ENCODE assay signal across 9 cellular contexts in genomic region chr10:70232859-70233108, GRCh38. TPM values are rescaled to one million over a fixed set of nuclear protein-coding genes. Genes with fewer than 3 reads are reported as not detected.
DNase-seq lines count a peak whose midpoint lies in the region; ATAC-seq and TF ChIP-seq lines count a peak whose summit lies in the region.
"Had no signal": no experiment of that assay in that cellular context is flagged by ENCODE, and none has a peak within 500 bp of the region (broad histone marks: within the 10 kb centered on the region; RNA-seq: fewer than 3 reads in every experiment).

No MANE protein-coding gene starts in this region.

- H3K4me3 Mint-ChIP-seq in WTC11: peak overlapping the region; percentile 92

- peaks cover 8% of the 10 kb centered on the region for H3K4me1 Mint-ChIP-seq in WTC11

- H3K27ac ChIP-seq in HCT116 (ENCODE audit: low read depth, low read length) (peak overlapping the region; percentile 73), foreskin keratinocyte (peak overlapping the region; percentile 56), skin epidermis (peak overlapping the region; percentile 68 to 95 (median 87))

- no peaks in the 10 kb centered on the region; the same call in 1 of the 2 replicates for H3K27me3 Mint-ChIP-seq in WTC11 (ENCODE audit: low read depth)

- H4K20me1 ChIP-seq in HCT116 (ENCODE audit: insufficient read depth): no peaks in the 10 kb centered on the region; the same call in 1 of the 2 replicates

- POLR2A ChIA-PET in HCT116 (lab: Charles Lee): interaction anchor here (1.0 to 2.5 kb wide), 2 partner anchors 10 to 22 kb away, joined by 3 to 19 read pairs; no protein-coding TSS in a partner anchor
- POLR2A ChIA-PET in WTC11 (lab: Charles Lee): interaction anchor here (1.0 to 1.5 kb wide), 2 partner anchors 11 to 62 kb away, joined by 4 read pairs; partner anchors contain the start of gene SAR1A

- BruUV-seq in HCT116 (replicated peaks; lab: Mats Ljungman, UMichigan): no TSS peak

- TF ChIP-seq POLR2A in HCT116 (IDR thresholded peaks at IDR 0.05; ENCODE audit: borderline replicate concordance, extremely low read depth, insufficient read depth, insufficient read length): no peak

- intact Hi-C loops in HCT116 (cut with micrococcal nuclease): no loop called here

- H3K27me3 ChIP-seq in HCT116 (ENCODE audit: insufficient read depth, low read length) (no peaks in the 10 kb centered on the region), foreskin keratinocyte (no peaks in the 10 kb centered on the region)

- peaks cover 5% of the 10 kb centered on the region for H3K9me3 Mint-ChIP-seq in WTC11

- H3K4me2 ChIP-seq in HCT116 (ENCODE audit: low read length): peak overlapping the region; percentile 96

- H3K9ac ChIP-seq in HCT116 (ENCODE audit: low read length): peak overlapping the region; percentile 93

- CTCF ChIA-PET in HCT116 (lab: Charles Lee): interaction anchor here (1.0 to 3.1 kb wide), 5 partner anchors 11 to 132 kb away, joined by 3 to 16 read pairs (median 6); no protein-coding TSS in a partner anchor
- CTCF ChIA-PET in WTC11 (lab: Charles Lee): interaction anchor here (0.6 to 3.2 kb wide), 12 partner anchors 12 to 597 kb away, joined by 3 to 48 read pairs (median 6); partner anchors contain the start of gene TYSND1

- RAD21 ChIA-PET in HCT116 (lab: Charles Lee; ENCODE audit: low non-redundant PET in 1 of 2, low total read pairs in 2 of 2, uncharacterized antibody in 2 of 2, unreplicated experiment in 2 of 2): no interaction called here

- no peak overlapping the region for H3K27ac Mint-ChIP-seq in WTC11

- H3K36me3 ChIP-seq in HCT116 (ENCODE audit: control insufficient read depth in 1 of 2, insufficient read depth in 2 of 2, low read length in 2 of 2): peaks cover 3 to 16% of the 10 kb centered on the region in 2 experiments; a peak in 2 of 4 replicates

- H2AFZ ChIP-seq in HCT116 (ENCODE audit: low read depth, low read length, poor library complexity, severe bottlenecking): no peak overlapping the region

- TF ChIP-seq CTCF in HCT116 (IDR thresholded peaks at IDR 0.05 in 2 of 3, conservative IDR thresholded peaks at IDR 0.05 in 1 of 3; ENCODE audit: borderline replicate concordance in 1 of 3, insufficient read depth in 1 of 3, low read depth in 2 of 3, low read length in 2 of 3): no peak
- TF ChIP-seq CTCF in WTC11 (IDR thresholded peaks at IDR 0.05): no peak
- TF ChIP-seq CTCF in foreskin keratinocyte (conservative IDR thresholded peaks at IDR 0.05): no peak

- no peaks in the 10 kb centered on the region for H3K9me3 ChIP-seq in HCT116 (ENCODE audit: control insufficient read depth in 1 of 2, insufficient read depth in 1 of 2, low read depth in 1 of 2, low read length in 2 of 2)

- DNase-seq in HCT116 (ENCODE audit: low read depth, low spot score) (no peak), WTC11 (ENCODE audit: low spot score) (no peak), foreskin keratinocyte (no peak), NCI-H2196 (lab: John Stamatoyannopoulos, UW; ENCODE audit: unreplicated experiment) (no peak), inferior parietal cortex (ENCODE audit: extremely low spot score) (no peak), COLO829 (ENCODE audit: low spot score) (no peak)

- peaks cover 20% of the 10 kb centered on the region for H3K36me3 Mint-ChIP-seq in WTC11

- H3K9me2 ChIP-seq in HCT116 (ENCODE audit: insufficient read depth): no peaks in the 10 kb centered on the region

- H3K4me3 ChIP-seq in HCT116 (replicated peaks in 1 of 2; ENCODE audit: low read depth in 1 of 2, low read length in 2 of 2): peak overlapping the region; percentile 89 to 95
- H3K4me3 ChIP-seq in skin epidermis: peak overlapping the region; percentile 65 to 97 (median 87)

- peaks cover 0 to 23% of the 10 kb centered on the region in 2 experiments; a peak in 3 of 4 replicates for H3K4me1 ChIP-seq in HCT116 (ENCODE audit: control insufficient read depth in 1 of 2, insufficient read depth in 2 of 2, low read length in 2 of 2)
- H3K4me1 ChIP-seq in foreskin keratinocyte: peaks cover 13% of the 10 kb centered on the region

- ATAC-seq in HCT116: no peak
- ATAC-seq in WTC11: no peak
- no peak for ATAC-seq in foreskin keratinocyte
- ATAC-seq in HG02840 (IDR thresholded peaks at IDR 0.05; ENCODE audit: low FRiP score, unreplicated experiment): no peak

- no peak for TF ChIP-seq RAD21 in HCT116 (IDR thresholded peaks at IDR 0.05; ENCODE audit: low read depth)

- H3K79me2 ChIP-seq in HCT116 (ENCODE audit: insufficient read depth, low read length): peaks cover 54% of the 10 kb centered on the region

TF ChIP-seq in HCT116, 20 proteins besides CTCF, POLR2A, EP300 and RAD21 (continues in another document):
- no peak for TF ChIP-seq EZH2phosphoT487 (IDR thresholded peaks at IDR 0.05; ENCODE audit: borderline replicate concordance)
- no peak for TF ChIP-seq POLR2AphosphoS5 (IDR thresholded peaks at IDR 0.05; ENCODE audit: low read depth, low read length)
- TF ChIP-seq SRF (IDR thresholded peaks at IDR 0.05; ENCODE audit: low read depth): no peak
- TF ChIP-seq ZBTB33 (IDR thresholded peaks at IDR 0.05; ENCODE audit: extremely low read depth, insufficient replicate concordance, low read length): no peak
- no peak for TF ChIP-seq JUND (IDR thresholded peaks at IDR 0.05)
- TF ChIP-seq EGR1 (IDR thresholded peaks at IDR 0.05; ENCODE audit: low read depth): no peak
- no peak for TF ChIP-seq CEBPB (IDR thresholded peaks at IDR 0.05; ENCODE audit: low read depth)
- TF ChIP-seq FOSL1 (IDR thresholded peaks at IDR 0.05; ENCODE audit: low read depth): no peak
- TF ChIP-seq TCF7L2 (IDR thresholded peaks at IDR 0.05; ENCODE audit: borderline replicate concordance, extremely low read depth, insufficient read depth, insufficient read length): no peak
- TF ChIP-seq ZNF274 (IDR thresholded peaks at IDR 0.05; ENCODE audit: low read depth, low read length): no peak
- no peak for TF ChIP-seq ZFX (IDR thresholded peaks at IDR 0.05)
- no peak for TF ChIP-seq ELF1 (IDR thresholded peaks at IDR 0.05; ENCODE audit: borderline replicate concordance, low read depth)
- TF ChIP-seq EZH2 (IDR thresholded peaks at IDR 0.05): no peak
- no peak for TF ChIP-seq YY1 (IDR thresholded peaks at IDR 0.05; ENCODE audit: extremely low read depth, insufficient replicate concordance, low read depth, low read length)

TF ChIP-seq in WTC11, 78 proteins besides CTCF, POLR2A, EP300 and RAD21:
- TF ChIP-seq SP1 (CRISPR knock-in tag; conservative IDR thresholded peaks at IDR 0.05) (no peak), ZNF232 (CRISPR knock-in tag; IDR thresholded peaks at IDR 0.05) (0 out of 2 replicates have a peak, but pooled peaks have one; percentile 1), TEAD4 (CRISPR knock-in tag; IDR thresholded peaks at IDR 0.05) (0 out of 2 replicates have a peak, but pooled peaks have one; percentile 51), JUN (CRISPR knock-in tag; IDR thresholded peaks at IDR 0.05) (0 out of 2 replicates have a peak, but pooled peaks have one; percentile 45), ZNF219 (CRISPR knock-in tag; IDR thresholded peaks at IDR 0.05; ENCODE audit: borderline replicate concordance) (0 out of 2 replicates have a peak, but pooled peaks have one; percentile 31)
- TF ChIP-seq, protein P1, sequence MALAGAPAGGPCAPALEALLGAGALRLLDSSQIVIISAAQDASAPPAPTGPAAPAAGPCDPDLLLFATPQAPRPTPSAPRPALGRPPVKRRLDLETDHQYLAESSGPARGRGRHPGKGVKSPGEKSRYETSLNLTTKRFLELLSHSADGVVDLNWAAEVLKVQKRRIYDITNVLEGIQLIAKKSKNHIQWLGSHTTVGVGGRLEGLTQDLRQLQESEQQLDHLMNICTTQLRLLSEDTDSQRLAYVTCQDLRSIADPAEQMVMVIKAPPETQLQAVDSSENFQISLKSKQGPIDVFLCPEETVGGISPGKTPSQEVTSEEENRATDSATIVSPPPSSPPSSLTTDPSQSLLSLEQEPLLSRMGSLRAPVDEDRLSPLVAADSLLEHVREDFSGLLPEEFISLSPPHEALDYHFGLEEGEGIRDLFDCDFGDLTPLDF (CRISPR knock-in tag; IDR thresholded peaks at IDR 0.05): 0 out of 2 replicates have a peak, but pooled peaks have one; percentile 39
- TF ChIP-seq, protein P2, sequence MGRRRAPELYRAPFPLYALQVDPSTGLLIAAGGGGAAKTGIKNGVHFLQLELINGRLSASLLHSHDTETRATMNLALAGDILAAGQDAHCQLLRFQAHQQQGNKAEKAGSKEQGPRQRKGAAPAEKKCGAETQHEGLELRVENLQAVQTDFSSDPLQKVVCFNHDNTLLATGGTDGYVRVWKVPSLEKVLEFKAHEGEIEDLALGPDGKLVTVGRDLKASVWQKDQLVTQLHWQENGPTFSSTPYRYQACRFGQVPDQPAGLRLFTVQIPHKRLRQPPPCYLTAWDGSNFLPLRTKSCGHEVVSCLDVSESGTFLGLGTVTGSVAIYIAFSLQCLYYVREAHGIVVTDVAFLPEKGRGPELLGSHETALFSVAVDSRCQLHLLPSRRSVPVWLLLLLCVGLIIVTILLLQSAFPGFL (CRISPR knock-in tag; IDR thresholded peaks at IDR 0.05; ENCODE audit: borderline replicate concordance): no peak

RNA-seq across cellular contexts. Expression of gene PPA1, which starts 0.4 kb away (rescaled TPM):
- total RNA-seq in HCT116 (2021; ENCODE audit: unreplicated experiment): 234 TPM
- 143 and 188 TPM in 2 replicates for polyA plus RNA-seq in HCT116 (2012)
- 140 to 180 TPM (median 144 TPM) in 3 replicates for total RNA-seq in WTC11 (2021)
- total RNA-seq in foreskin keratinocyte: 190 and 217 TPM in 2 replicates
- polyA plus RNA-seq in foreskin keratinocyte: 168 and 206 TPM in 2 replicates

RNA-seq across cellular contexts. Expression of gene NPFFR1, which starts 51.0 kb away (rescaled TPM):
- total RNA-seq in HCT116 (2021; ENCODE audit: unreplicated experiment): 0.02 TPM
- polyA plus RNA-seq in HCT116 (2012): 0.01 TPM in 2 replicates
- 0.04 to 0.05 TPM in 2 of 3 replicates, not detected in the other for total RNA-seq in WTC11 (2021)
- not detected in 2 replicates for total RNA-seq in foreskin keratinocyte
- not detected in 2 replicates for polyA plus RNA-seq in foreskin keratinocyte
- total RNA-seq: NCI-H460 had no signal
